In the genomic region with DNA sequence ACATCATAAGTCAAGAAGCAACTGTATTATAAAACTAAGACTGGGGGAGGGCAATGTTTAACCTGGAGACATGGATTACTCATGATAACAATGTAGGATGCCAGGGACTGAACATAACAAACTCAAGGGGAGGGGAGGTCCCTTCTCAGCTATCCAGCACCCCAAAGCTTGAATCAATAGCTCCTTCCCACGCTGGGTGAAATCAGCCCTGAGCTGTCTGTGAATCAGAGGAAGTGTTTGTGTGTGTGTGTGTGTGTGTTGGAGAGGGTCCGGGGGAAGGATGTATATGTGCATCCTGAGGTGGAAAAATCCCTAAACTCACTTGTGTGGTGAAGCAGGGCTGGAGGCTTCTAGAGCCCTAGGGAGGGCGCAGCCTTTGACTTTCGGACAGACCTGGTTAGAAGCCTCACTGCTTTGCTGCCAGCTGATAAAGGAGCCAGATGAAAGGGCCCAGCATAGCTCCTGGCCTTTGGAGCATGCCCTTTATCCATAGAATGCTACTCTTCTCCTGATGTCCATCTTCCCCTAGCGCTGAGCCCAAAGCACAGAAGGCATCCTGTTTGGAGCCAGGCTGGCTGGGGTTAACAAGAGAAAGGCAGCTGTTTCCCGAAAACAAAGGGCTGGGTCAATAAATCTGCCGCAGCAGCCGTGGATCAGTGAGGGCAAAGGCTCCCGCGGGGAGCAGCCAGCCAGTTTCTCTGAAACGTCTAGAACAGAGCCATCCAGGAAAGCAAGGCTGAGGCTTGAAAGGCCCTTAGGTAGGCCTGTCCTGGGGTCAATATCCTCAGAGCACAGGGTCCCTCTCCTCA, we compare ENCODE assay signal across 11 cellular contexts. TPM values are rescaled to one million over a fixed set of nuclear protein-coding genes. Genes with fewer than 3 reads are reported as not detected.
A peak's percentile ranks its signal among the peaks of the same experiment; 100 is the strongest.
DNase-seq lines count a peak whose midpoint lies in the region; ATAC-seq and TF ChIP-seq lines count a peak whose summit lies in the region.
"Had no signal": no experiment of that assay in that cellular context is flagged by ENCODE, and none has a peak within 500 bp of the region (broad histone marks: within the 10 kb centered on the region; RNA-seq: fewer than 3 reads in every experiment).

No MANE protein-coding gene starts in this region.

- peaks cover 15% of the 10 kb centered on the region for H3K9me3 Mint-ChIP-seq in WTC11

- POLR2A ChIA-PET in WTC11 (lab: Charles Lee), result interaction anchor here (0.5 to 1.7 kb wide), 3 partner anchors 14 to 168 kb away, joined by 3 to 4 read pairs (median 4); no protein-coding TSS in a partner anchor

- peaks cover 0 to 21% (median 10%) of the 10 kb centered on the region in 9 donors for H3K4me1 ChIP-seq in heart right ventricle

- ATAC-seq in heart right ventricle, result peak in 7 of 8 donors; percentile 26 to 46 (median 37)
- peak; percentile 61 for ATAC-seq in WTC11
- no peak for ATAC-seq in HG02970 (IDR thresholded peaks at IDR 0.05; ENCODE audit: low FRiP score, unreplicated experiment)
- no peak for ATAC-seq in HG03045 (IDR thresholded peaks at IDR 0.05; ENCODE audit: unreplicated experiment)
- ATAC-seq in Right ventricle myocardium inferior, result no peak
- ATAC-seq in GM21619 (IDR thresholded peaks at IDR 0.05; ENCODE audit: unreplicated experiment), result no peak

- 27 to 29% methylated on average over 11 of the region's 11 CpGs for WGBS in heart right ventricle, 2 donors

- peaks cover 8% of the 10 kb centered on the region for H3K36me3 Mint-ChIP-seq in WTC11
- H3K36me3 Mint-ChIP-seq: activated naive CD8-positive, alpha-beta T cell had no signal

- no peaks in the 10 kb centered on the region for H3K27me3 ChIP-seq in heart right ventricle

- intact Hi-C loops in heart right ventricle (cut with DNase I) (no loop called here), cardiac septum (cut with DNase I) (no loop called here), Right ventricle myocardium inferior (cut with DNase I) (no loop called here)

- DNase-seq in heart right ventricle, result no peak
- no peak for DNase-seq in cardiac septum (ENCODE audit: low spot score)
- DNase-seq in WTC11 (ENCODE audit: low spot score), result no peak
- DNase-seq in left kidney (ENCODE audit: low read depth, low spot score), result peak; percentile 81
- DNase-seq in Right ventricle myocardium inferior (ENCODE audit: missing footprints), result no peak
- DNase-seq: NCI-H526 treated with DMSO at 0.1 percent for 48 hours had no signal

- peak overlapping the region in 6 of 10 donors; percentile 39 to 64 (median 52) for H3K27ac ChIP-seq in heart right ventricle
- H3K27ac ChIP-seq: thoracic aorta had no signal

- CTCF ChIA-PET in WTC11 (lab: Charles Lee), result interaction anchor here (1.0 to 2.3 kb wide), 3 partner anchors 14 to 57 kb away, joined by 3 to 8 read pairs (median 6); no protein-coding TSS in a partner anchor

- H3K27me3 Mint-ChIP-seq in WTC11 (ENCODE audit: low read depth), result peaks cover 2% of the 10 kb centered on the region

- H3K27ac Mint-ChIP-seq in WTC11, result no peak overlapping the region
- H3K27ac Mint-ChIP-seq: activated naive CD8-positive, alpha-beta T cell had no signal

- no peaks in the 10 kb centered on the region for H3K36me3 ChIP-seq in heart right ventricle
- H3K36me3 ChIP-seq: thoracic aorta had no signal

- H3K4me3 Mint-ChIP-seq in WTC11, result no peak overlapping the region
- H3K4me3 Mint-ChIP-seq: activated naive CD8-positive, alpha-beta T cell had no signal

- no peaks in the 10 kb centered on the region for H3K9me3 ChIP-seq in heart right ventricle
- H3K9me3 ChIP-seq: thoracic aorta had no signal

- H3K4me3 ChIP-seq in heart right ventricle, result no peak overlapping the region
- H3K4me3 ChIP-seq: thoracic aorta had no signal

- peaks cover 34% of the 10 kb centered on the region for H3K4me1 Mint-ChIP-seq in WTC11

- TF ChIP-seq CTCF in heart right ventricle (IDR thresholded peaks at IDR 0.05) (no peak), WTC11 (IDR thresholded peaks at IDR 0.05) (no peak)

TF ChIP-seq in WTC11, 78 proteins besides CTCF, POLR2A, EP300 and RAD21:
- no peak for TF ChIP-seq FOXP1 (CRISPR knock-in tag; IDR thresholded peaks at IDR 0.05; ENCODE audit: borderline replicate concordance)
- TF ChIP-seq, protein P1, sequence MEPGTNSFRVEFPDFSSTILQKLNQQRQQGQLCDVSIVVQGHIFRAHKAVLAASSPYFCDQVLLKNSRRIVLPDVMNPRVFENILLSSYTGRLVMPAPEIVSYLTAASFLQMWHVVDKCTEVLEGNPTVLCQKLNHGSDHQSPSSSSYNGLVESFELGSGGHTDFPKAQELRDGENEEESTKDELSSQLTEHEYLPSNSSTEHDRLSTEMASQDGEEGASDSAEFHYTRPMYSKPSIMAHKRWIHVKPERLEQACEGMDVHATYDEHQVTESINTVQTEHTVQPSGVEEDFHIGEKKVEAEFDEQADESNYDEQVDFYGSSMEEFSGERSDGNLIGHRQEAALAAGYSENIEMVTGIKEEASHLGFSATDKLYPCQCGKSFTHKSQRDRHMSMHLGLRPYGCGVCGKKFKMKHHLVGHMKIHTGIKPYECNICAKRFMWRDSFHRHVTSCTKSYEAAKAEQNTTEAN (CRISPR knock-in tag; IDR thresholded peaks at IDR 0.05), result no peak
- no peak for TF ChIP-seq ZNF671 (CRISPR knock-in tag; IDR thresholded peaks at IDR 0.05)
- TF ChIP-seq, protein P2, sequence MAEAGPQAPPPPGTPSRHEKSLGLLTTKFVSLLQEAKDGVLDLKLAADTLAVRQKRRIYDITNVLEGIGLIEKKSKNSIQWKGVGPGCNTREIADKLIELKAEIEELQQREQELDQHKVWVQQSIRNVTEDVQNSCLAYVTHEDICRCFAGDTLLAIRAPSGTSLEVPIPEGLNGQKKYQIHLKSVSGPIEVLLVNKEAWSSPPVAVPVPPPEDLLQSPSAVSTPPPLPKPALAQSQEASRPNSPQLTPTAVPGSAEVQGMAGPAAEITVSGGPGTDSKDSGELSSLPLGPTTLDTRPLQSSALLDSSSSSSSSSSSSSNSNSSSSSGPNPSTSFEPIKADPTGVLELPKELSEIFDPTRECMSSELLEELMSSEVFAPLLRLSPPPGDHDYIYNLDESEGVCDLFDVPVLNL (CRISPR knock-in tag; IDR thresholded peaks at IDR 0.05; ENCODE audit: borderline replicate concordance, low read depth), result no peak
- TF ChIP-seq NFATC4 (CRISPR knock-in tag; IDR thresholded peaks at IDR 0.05), result no peak
- TF ChIP-seq, protein P3, sequence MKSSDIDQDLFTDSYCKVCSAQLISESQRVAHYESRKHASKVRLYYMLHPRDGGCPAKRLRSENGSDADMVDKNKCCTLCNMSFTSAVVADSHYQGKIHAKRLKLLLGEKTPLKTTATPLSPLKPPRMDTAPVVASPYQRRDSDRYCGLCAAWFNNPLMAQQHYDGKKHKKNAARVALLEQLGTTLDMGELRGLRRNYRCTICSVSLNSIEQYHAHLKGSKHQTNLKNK (CRISPR knock-in tag; IDR thresholded peaks at IDR 0.05), result no peak
- TF ChIP-seq, protein P4, sequence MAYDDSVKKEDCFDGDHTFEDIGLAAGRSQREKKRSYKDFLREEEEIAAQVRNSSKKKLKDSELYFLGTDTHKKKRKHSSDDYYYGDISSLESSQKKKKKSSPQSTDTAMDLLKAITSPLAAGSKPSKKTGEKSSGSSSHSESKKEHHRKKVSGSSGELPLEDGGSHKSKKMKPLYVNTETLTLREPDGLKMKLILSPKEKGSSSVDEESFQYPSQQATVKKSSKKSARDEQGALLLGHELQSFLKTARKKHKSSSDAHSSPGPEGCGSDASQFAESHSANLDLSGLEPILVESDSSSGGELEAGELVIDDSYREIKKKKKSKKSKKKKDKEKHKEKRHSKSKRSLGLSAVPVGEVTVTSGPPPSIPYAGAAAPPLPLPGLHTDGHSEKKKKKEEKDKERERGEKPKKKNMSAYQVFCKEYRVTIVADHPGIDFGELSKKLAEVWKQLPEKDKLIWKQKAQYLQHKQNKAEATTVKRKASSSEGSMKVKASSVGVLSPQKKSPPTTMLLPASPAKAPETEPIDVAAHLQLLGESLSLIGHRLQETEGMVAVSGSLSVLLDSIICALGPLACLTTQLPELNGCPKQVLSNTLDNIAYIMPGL (CRISPR knock-in tag; IDR thresholded peaks at IDR 0.05), result no peak
- TF ChIP-seq ELF4 (CRISPR knock-in tag; IDR thresholded peaks at IDR 0.05; ENCODE audit: low read depth), result no peak
- TF ChIP-seq, protein P5, sequence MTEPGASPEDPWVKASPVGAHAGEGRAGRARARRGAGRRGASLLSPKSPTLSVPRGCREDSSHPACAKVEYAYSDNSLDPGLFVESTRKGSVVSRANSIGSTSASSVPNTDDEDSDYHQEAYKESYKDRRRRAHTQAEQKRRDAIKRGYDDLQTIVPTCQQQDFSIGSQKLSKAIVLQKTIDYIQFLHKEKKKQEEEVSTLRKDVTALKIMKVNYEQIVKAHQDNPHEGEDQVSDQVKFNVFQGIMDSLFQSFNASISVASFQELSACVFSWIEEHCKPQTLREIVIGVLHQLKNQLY (CRISPR knock-in tag; IDR thresholded peaks at IDR 0.05), result no peak
- no peak for TF ChIP-seq ZBTB21 (CRISPR knock-in tag; IDR thresholded peaks at IDR 0.05; ENCODE audit: borderline replicate concordance)
TF ChIP-seq in WTC11: peak in this region for 0.

RNA-seq across cellular contexts. Expression of a gene that starts 35.8 kb away (rescaled TPM):
- total RNA-seq in heart right ventricle (10 to 100 TPM; 19.9 to 53.8 (median 34.3) TPM), cardiac septum (36.2 TPM), WTC11 (2021) (109 to 127 TPM (median 125 TPM) in 3 replicates), Right ventricle myocardium inferior (51.2 TPM)
- 100 to 1,000 TPM in 1 of 2 donors, 10 to 100 TPM in 1; 39.6 to 118 TPM for polyA plus RNA-seq in heart right ventricle

RNA-seq across cellular contexts. Expression of a gene that starts 46.7 kb away (rescaled TPM):
- total RNA-seq in heart right ventricle (10 to 100 TPM; 30.5 to 44.9 (median 35.4) TPM), cardiac septum (35.4 TPM), WTC11 (2021) (218 to 228 TPM (median 223 TPM) in 3 replicates), Right ventricle myocardium inferior (33.8 TPM)
- polyA plus RNA-seq in heart right ventricle, result 10 to 100 TPM; 22.6 to 73.2 TPM

RNA-seq across cellular contexts. Expression of a gene that starts 49.2 kb away (rescaled TPM):
- total RNA-seq in heart right ventricle, result 1 to 10 TPM in 7 of 10 donors, under 1 TPM in 3; 0.32 to 5.1 (median 1.5) TPM
- under 1 TPM; 0.42 to 0.66 TPM for polyA plus RNA-seq in heart right ventricle
- total RNA-seq in cardiac septum, result 0.48 TPM
- total RNA-seq in WTC11 (2021), result 0.26 to 1.1 TPM (median 0.66 TPM) in 3 replicates
- 3.2 TPM for total RNA-seq in Right ventricle myocardium inferior
- total RNA-seq: thoracic aorta had no signal

RNA-seq across cellular contexts. Expression of a gene that starts 51.9 kb away (rescaled TPM):
- total RNA-seq in heart right ventricle (10 to 100 TPM in 7 of 10 donors, 1 to 10 TPM in 3; 7.5 to 39.3 (median 13.9) TPM), cardiac septum (16.6 TPM), WTC11 (2021) (0.53 to 0.89 TPM (median 0.66 TPM) in 3 replicates), Right ventricle myocardium inferior (18.4 TPM)
- polyA plus RNA-seq in heart right ventricle, result 1 to 10 TPM; 2.0 to 7.2 TPM

Comparison
In these comparisons a context has a peak if more than half of its experiments do, and no peak if none do; other contexts are left out.
1. ATAC-seq: peak in heart right ventricle (7 of 8) and WTC11 (single experiment); none in HG02970 (single experiment), HG03045 (single experiment), Right ventricle myocardium inferior (single experiment) and GM21619 (single experiment).